8 cellular contexts compared by ENCODE assay signal in the genomic region with DNA sequence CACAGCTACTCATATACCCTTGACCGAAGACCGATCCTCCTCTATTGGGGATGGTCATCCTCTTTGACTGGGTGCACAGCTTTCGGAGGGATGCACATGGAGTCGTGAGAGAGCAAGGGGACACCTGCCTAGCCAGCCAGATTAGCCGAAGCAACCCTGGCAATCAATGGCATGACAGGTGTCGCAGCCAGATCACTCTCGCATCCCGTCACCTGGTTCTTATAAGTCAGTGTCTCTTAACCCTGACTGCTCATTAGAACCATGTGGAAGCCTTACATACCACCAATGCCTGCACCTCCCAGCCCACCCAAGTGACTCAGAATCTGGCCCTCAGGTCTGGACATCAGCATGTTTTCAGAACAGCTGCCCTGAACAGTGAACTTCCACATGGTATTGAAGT.
"Had no signal": no experiment of that assay in that cellular context is flagged by ENCODE, and none has a peak within 500 bp of the region (broad histone marks: within the 10 kb centered on the region; RNA-seq: fewer than 3 reads in every experiment).

No MANE protein-coding gene starts in this region.

- H3K27ac ChIP-seq: GM23248, HL-60 had no signal

- H3K36me3 ChIP-seq: HAP-1 had no signal

- H3K9ac ChIP-seq: GM23248 had no signal

- H3K4me3 ChIP-seq: GM23248, HAP-1 had no signal

- H2AFZ ChIP-seq: GM23248 had no signal

- H3K9me3 ChIP-seq: HAP-1 had no signal

- H3K4me1 ChIP-seq: HAP-1 had no signal

- DNase-seq: GM23248, GOT3, H7, HFFc6 had no signal

- FAIRE-seq: HepG2 had no signal

- ATAC-seq: HCT116, HepG2 had no signal
